Comparison of ENCODE assay signal across 9 cellular contexts in genomic region chr4:4761128-4761991, GRCh38.
A peak's percentile ranks its signal among the peaks of the same experiment; 100 is the strongest.
DNase-seq lines count a peak whose midpoint lies in the region; ATAC-seq and TF ChIP-seq lines count a peak whose summit lies in the region.
"Had no signal": no experiment of that assay in that cellular context is flagged by ENCODE, and none has a peak within 500 bp of the region (broad histone marks: within the 10 kb centered on the region; RNA-seq: fewer than 3 reads in every experiment).

No MANE protein-coding gene starts in this region.

- no peaks in the 10 kb centered on the region for H3K79me2 ChIP-seq in HCT116 (ENCODE audit: insufficient read depth, low read length)

- H4K8ac ChIP-seq in mesenchymal stem cell (ENCODE audit: low read length): no peak overlapping the region

- no peaks in the 10 kb centered on the region for H3K27me3 Mint-ChIP-seq in Caco-2 (ENCODE audit: insufficient read depth, unreplicated experiment)
- H3K27me3 Mint-ChIP-seq: activated naive CD8-positive, alpha-beta T cell had no signal

- WGBS in mesenchymal stem cell: 43% methylated on average over 20 of the region's 20 CpGs
- 58% methylated on average over 20 of the region's 20 CpGs for WGBS in suprapubic skin

- BruUV-seq in Caco-2 (replicated peaks; lab: Mats Ljungman, UMichigan): no TSS peak
- BruUV-seq in HCT116 (replicated peaks; lab: Mats Ljungman, UMichigan): no TSS peak

- peak overlapping the region; percentile 89 for H3K27ac ChIP-seq in HCT116 (ENCODE audit: low read depth, low read length)
- no peak overlapping the region for H3K27ac ChIP-seq in mesenchymal stem cell (ENCODE audit: low read length, poor library complexity, severe bottlenecking)
- no peak overlapping the region for H3K27ac ChIP-seq in suprapubic skin

- H3K4me1 Mint-ChIP-seq in Caco-2 (ENCODE audit: low read depth, unreplicated experiment): no peaks in the 10 kb centered on the region

- H3K4me1 ChIP-seq in Caco-2: no peaks in the 10 kb centered on the region
- H3K4me1 ChIP-seq in HCT116 (ENCODE audit: control insufficient read depth in 1 of 2, insufficient read depth in 2 of 2, low read length in 2 of 2): peaks cover 57 to 79% of the 10 kb centered on the region in 2 experiments
- peaks cover 19% of the 10 kb centered on the region for H3K4me1 ChIP-seq in mesenchymal stem cell (ENCODE audit: control insufficient read depth, insufficient read depth, low read depth, low read length)
- H3K4me1 ChIP-seq in suprapubic skin: peaks cover 3% of the 10 kb centered on the region

- H2AK5ac ChIP-seq in mesenchymal stem cell (ENCODE audit: low read length, severe bottlenecking): no peak overlapping the region

- POLR2A ChIA-PET in Caco-2 (lab: Charles Lee): no interaction called here
- POLR2A ChIA-PET in HCT116 (lab: Charles Lee): interaction anchor here (0.6 to 2.2 kb wide), 7 partner anchors 10 to 233 kb away, joined by 3 to 9 read pairs (median 4); partner anchors contain the start of gene MSX1

- H3K4ac ChIP-seq in mesenchymal stem cell (ENCODE audit: low read depth in 1 of 2, low read length in 2 of 2): no peak overlapping the region

- H3K27ac Mint-ChIP-seq in Caco-2 (ENCODE audit: unreplicated experiment): no peak overlapping the region
- H3K27ac Mint-ChIP-seq: activated naive CD8-positive, alpha-beta T cell had no signal

- TF ChIP-seq POLR2A in HCT116 (IDR thresholded peaks at IDR 0.05; ENCODE audit: borderline replicate concordance, extremely low read depth, insufficient read depth, insufficient read length) (no peak), suprapubic skin (IDR thresholded peaks at IDR 0.05) (no peak)

- no peaks in the 10 kb centered on the region for H3K9me2 ChIP-seq in HCT116 (ENCODE audit: insufficient read depth)

- no peak overlapping the region for H2BK120ac ChIP-seq in mesenchymal stem cell (ENCODE audit: low read depth, low read length)

- no peak for TF ChIP-seq EP300 in suprapubic skin (IDR thresholded peaks at IDR 0.05)

- RAD21 ChIA-PET in HCT116 (lab: Charles Lee; ENCODE audit: low non-redundant PET in 1 of 2, low total read pairs in 2 of 2, uncharacterized antibody in 2 of 2, unreplicated experiment in 2 of 2): no interaction called here

- H2AFZ ChIP-seq in HCT116 (ENCODE audit: low read depth, low read length, poor library complexity, severe bottlenecking): peak overlapping the region; percentile 59
- H2AFZ ChIP-seq in mesenchymal stem cell (ENCODE audit: low read depth, low read length): no peak overlapping the region

- H3K36me3 ChIP-seq in Caco-2 (ENCODE audit: control insufficient read depth, insufficient read depth, low read length) (no peaks in the 10 kb centered on the region), HCT116 (ENCODE audit: control insufficient read depth in 1 of 2, insufficient read depth in 2 of 2, low read length in 2 of 2) (no peaks in the 10 kb centered on the region), mesenchymal stem cell (ENCODE audit: control insufficient read depth in 1 of 2, insufficient read depth in 2 of 2, low read depth in 1 of 2, low read length in 2 of 2) (no peaks in the 10 kb centered on the region), suprapubic skin (no peaks in the 10 kb centered on the region)

- H2BK15ac ChIP-seq in mesenchymal stem cell (ENCODE audit: low read depth, poor library complexity, severe bottlenecking): no peak overlapping the region

- no peak overlapping the region for H4K91ac ChIP-seq in mesenchymal stem cell (ENCODE audit: low read length)

- DNase-seq in Caco-2 (peak in 1 of 2 experiments; percentile 6), HCT116 (ENCODE audit: low read depth, low spot score) (peak; percentile 76), astrocyte of the hippocampus (ENCODE audit: low read depth, low spot score) (peak; percentile 36), mesenchymal stem cell (peak; percentile 29), suprapubic skin (ENCODE audit: low spot score in 2 of 2) (no peak), DMS153 (lab: John Stamatoyannopoulos, UW) (no peak), LoVo (ENCODE audit: low spot score) (no peak)

- no peaks in the 10 kb centered on the region for H3K36me3 Mint-ChIP-seq in Caco-2 (ENCODE audit: insufficient read depth, unreplicated experiment)

- intact Hi-C loops in Caco-2 (cut with micrococcal nuclease; ENCODE audit: unreplicated experiment) (no loop called here), HCT116 (cut with micrococcal nuclease) (loop anchor here (5.0 kb wide), 2 partner anchors 89 to 96 kb away; partner anchors contain the start of gene MSX1)

- H3K79me1 ChIP-seq in mesenchymal stem cell (replicated peaks; ENCODE audit: low read length, poor library complexity, severe bottlenecking): no peaks in the 10 kb centered on the region

- no peak for TF ChIP-seq RAD21 in HCT116 (IDR thresholded peaks at IDR 0.05; ENCODE audit: low read depth)

- H4K20me1 ChIP-seq in HCT116 (ENCODE audit: insufficient read depth): no peaks in the 10 kb centered on the region

- no peaks in the 10 kb centered on the region for H3K9me3 Mint-ChIP-seq in Caco-2 (ENCODE audit: unreplicated experiment)

- H3K27me3 ChIP-seq in Caco-2 (replicated peaks; ENCODE audit: control insufficient read depth, insufficient read depth, low read length) (no peaks in the 10 kb centered on the region), HCT116 (ENCODE audit: insufficient read depth, low read length) (no peaks in the 10 kb centered on the region), mesenchymal stem cell (ENCODE audit: control insufficient read depth in 1 of 2, insufficient read depth in 1 of 2, low read length in 2 of 2) (peaks cover 8 to 14% of the 10 kb centered on the region in 2 experiments), suprapubic skin (peaks cover 3% of the 10 kb centered on the region)

- H3K4me2 ChIP-seq in HCT116 (ENCODE audit: low read length) (peak overlapping the region; percentile 81), mesenchymal stem cell (ENCODE audit: low read length, poor library complexity, severe bottlenecking) (no peak overlapping the region)

- no peak overlapping the region for H3K4me3 Mint-ChIP-seq in Caco-2 (ENCODE audit: unreplicated experiment)
- H3K4me3 Mint-ChIP-seq: activated naive CD8-positive, alpha-beta T cell had no signal

- H3K4me3 ChIP-seq in Caco-2 (ENCODE audit: low read depth, low read length) (no peak overlapping the region), HCT116 (replicated peaks in 1 of 2; ENCODE audit: low read depth in 1 of 2, low read length in 2 of 2) (peak overlapping the region in 1 of 2 experiments; percentile 36; a peak in 3 of 4 replicates), mesenchymal stem cell (ENCODE audit: insufficient read depth in 1 of 2, low read depth in 1 of 2, low read length in 2 of 2) (no peak overlapping the region), suprapubic skin (no peak overlapping the region)

- no peak overlapping the region for H3K18ac ChIP-seq in mesenchymal stem cell (ENCODE audit: low read depth in 1 of 2, low read length in 2 of 2)

- no peak overlapping the region for H2BK12ac ChIP-seq in mesenchymal stem cell (ENCODE audit: low read length in 2 of 2)

- CTCF ChIA-PET in Caco-2 (lab: Charles Lee) (interaction anchor here (0.6 to 1.2 kb wide), 3 partner anchors 17 to 275 kb away, joined by 3 to 6 read pairs (median 3); no protein-coding TSS in a partner anchor), HCT116 (lab: Charles Lee) (interaction anchor here (0.6 to 1.7 kb wide), 9 partner anchors 8 to 250 kb away, joined by 3 to 6 read pairs (median 3); no protein-coding TSS in a partner anchor)

- no peak overlapping the region for H3K23ac ChIP-seq in mesenchymal stem cell (ENCODE audit: low read length in 2 of 2)

- H3K9me3 ChIP-seq in Caco-2 (no peaks in the 10 kb centered on the region), HCT116 (ENCODE audit: control insufficient read depth in 1 of 2, insufficient read depth in 1 of 2, low read depth in 1 of 2, low read length in 2 of 2) (no peaks in the 10 kb centered on the region), mesenchymal stem cell (ENCODE audit: control insufficient read depth, low read length) (no peaks in the 10 kb centered on the region), suprapubic skin (no peaks in the 10 kb centered on the region)

- H3K14ac ChIP-seq in mesenchymal stem cell (ENCODE audit: low read length in 2 of 2): no peak overlapping the region

- ATAC-seq in HCT116: peak; percentile 19
- ATAC-seq in HG02970 (IDR thresholded peaks at IDR 0.05; ENCODE audit: low FRiP score, unreplicated experiment): no peak

- peak; percentile 8 to 35 for TF ChIP-seq CTCF in Caco-2 (IDR thresholded peaks at IDR 0.05; ENCODE audit: insufficient read depth in 1 of 2, low read depth in 1 of 2, low read length in 1 of 2, severe bottlenecking in 1 of 2, unreplicated experiment in 1 of 2)
- peak in 2 of 3 experiments; percentile 62 to 79; a peak in 4 of 6 replicates for TF ChIP-seq CTCF in HCT116 (IDR thresholded peaks at IDR 0.05 in 2 of 3, conservative IDR thresholded peaks at IDR 0.05 in 1 of 3; ENCODE audit: borderline replicate concordance in 1 of 3, insufficient read depth in 1 of 3, low read depth in 2 of 3, low read length in 2 of 3)
- TF ChIP-seq CTCF in suprapubic skin (IDR thresholded peaks at IDR 0.05): no peak

- H2BK5ac ChIP-seq in mesenchymal stem cell (ENCODE audit: low read depth, low read length, poor library complexity, severe bottlenecking): no peak overlapping the region

- peak overlapping the region; percentile 69 for H3K9ac ChIP-seq in HCT116 (ENCODE audit: low read length)
- no peak overlapping the region for H3K9ac ChIP-seq in mesenchymal stem cell (ENCODE audit: low read length)

TF ChIP-seq in HCT116, 20 proteins besides CTCF, POLR2A, EP300 and RAD21:
- no peak for TF ChIP-seq FOSL1 (IDR thresholded peaks at IDR 0.05; ENCODE audit: low read depth)
- TF ChIP-seq TCF7L2 (IDR thresholded peaks at IDR 0.05; ENCODE audit: borderline replicate concordance, extremely low read depth, insufficient read depth, insufficient read length): peak; percentile 95
- TF ChIP-seq ZFX (IDR thresholded peaks at IDR 0.05): peak; percentile 59
TF ChIP-seq in HCT116: peak in this region for 2.

Comparison
In these comparisons a context has a peak if more than half of its experiments do, and no peak if none do; other contexts are left out.
1. DNase-seq: peak in HCT116 (single experiment), astrocyte of the hippocampus (single experiment) and mesenchymal stem cell (single experiment); none in suprapubic skin (0 of 2), DMS153 (single experiment) and LoVo (single experiment).
2. CTCF ChIP-seq: peak in Caco-2 (2 of 2) and HCT116 (2 of 3); none in suprapubic skin (0 of 2).